ENCODE assay signal across 8 cellular contexts in the genomic region with DNA sequence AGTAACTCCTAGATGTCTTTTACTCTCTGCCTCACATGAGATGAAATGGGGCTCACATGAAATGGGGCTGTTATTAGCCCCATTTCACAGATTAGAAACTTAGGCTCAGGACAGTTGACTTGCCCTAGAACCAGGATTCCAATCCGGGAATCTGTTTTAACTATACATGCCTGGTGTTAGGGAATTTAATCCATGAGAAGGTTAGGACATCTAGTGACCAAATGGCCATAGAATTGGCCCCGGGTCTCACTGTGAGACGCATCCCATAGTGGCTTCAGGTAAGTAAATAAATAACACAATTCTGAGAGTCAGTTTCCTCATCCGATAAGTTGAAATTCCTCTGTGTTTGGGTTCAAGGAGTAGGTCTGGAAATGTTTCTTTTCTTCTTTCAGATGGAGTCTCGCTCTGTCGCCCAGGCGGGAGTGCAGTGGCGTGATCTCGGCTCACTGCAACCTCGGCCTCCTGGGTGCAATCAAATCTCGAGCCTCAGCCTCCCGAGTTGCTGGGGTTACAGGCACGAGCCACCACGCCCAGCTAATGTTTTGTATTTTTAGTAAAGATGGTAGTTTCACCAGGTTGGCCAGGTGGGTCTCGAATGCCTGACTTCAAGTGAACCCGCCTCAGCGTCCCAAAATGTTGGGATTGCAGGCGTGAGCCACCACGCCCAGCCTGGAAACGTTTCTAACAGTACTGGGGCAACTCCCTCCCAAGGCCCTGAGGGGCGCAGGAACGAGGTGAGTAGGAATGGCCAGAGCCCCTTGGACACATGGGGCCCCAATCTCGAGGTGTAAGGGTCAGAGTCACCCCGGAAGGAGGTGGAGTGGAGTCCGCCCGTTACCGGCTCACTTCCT. TPM values are rescaled to one million over a fixed set of nuclear protein-coding genes. Genes with fewer than 3 reads are reported as not detected.
DNase-seq lines count a peak whose midpoint lies in the region; ATAC-seq lines count a peak whose summit lies in the region.

No MANE protein-coding gene starts in this region.

- H3K79me1 ChIP-seq in neuronal stem cell (ENCODE audit: low read depth, low read length) = peaks cover 3% of the 10 kb centered on the region

- peak overlapping the region; percentile 92 for H3K4me3 Mint-ChIP-seq in T-helper 17 cell

- no peak for ATAC-seq in activated CD4-positive, CD25-positive, alpha-beta regulatory T cell treated with anti-CD3 and anti-CD28 coated beads, Interleukin-2, amount 50 U/mL, for 24 hours
- no peak for ATAC-seq in T-helper 17 cell
- ATAC-seq in GM21723 (IDR thresholded peaks at IDR 0.05; ENCODE audit: unreplicated experiment) = no peak

- peak; percentile 46 for DNase-seq in activated CD4-positive, CD25-positive, alpha-beta regulatory T cell treated with anti-CD3 and anti-CD28 coated beads, Interleukin-2, amount 50 U/mL, for 72 hours
- DNase-seq in T-helper 17 cell = no peak
- DNase-seq in epithelial cell of prostate (ENCODE audit: low read depth, low spot score) = no peak
- no peak for DNase-seq in neuronal stem cell (ENCODE audit: low spot score)
- DNase-seq in NCI-H2196 treated with DMSO at 0.1 percent for 48 hours (lab: John Stamatoyannopoulos, UW; ENCODE audit: unreplicated experiment) = no peak
- DNase-seq in SKM-1 (lab: John Stamatoyannopoulos, UW; ENCODE audit: unreplicated experiment) = no peak

- H3K18ac ChIP-seq in neuronal stem cell (ENCODE audit: low read length) = peak overlapping the region; percentile 69

- peak overlapping the region; percentile 68 to 87 for H3K4me3 ChIP-seq in neuronal stem cell (ENCODE audit: low read length in 2 of 2)

- H2BK12ac ChIP-seq in neuronal stem cell (ENCODE audit: low read length) = no peak overlapping the region

- H3K4me1 Mint-ChIP-seq in T-helper 17 cell = peaks cover 31% of the 10 kb centered on the region

- peak overlapping the region; percentile 82 for H3K27ac ChIP-seq in epithelial cell of prostate
- peak overlapping the region; percentile 85 for H3K27ac ChIP-seq in neuronal stem cell (replicated peaks; ENCODE audit: low read length)

- peaks cover 21% of the 10 kb centered on the region in 2 donors for H3K36me3 ChIP-seq in neuronal stem cell (replicated peaks in 1 of 2; ENCODE audit: control insufficient read depth in 2 of 2, insufficient read depth in 2 of 2, low read length in 2 of 2)

- H3K9me3 ChIP-seq in T-helper 17 cell (ENCODE audit: control insufficient read depth, low read length, poor library complexity, severe bottlenecking) = no peaks in the 10 kb centered on the region
- no peaks in the 10 kb centered on the region for H3K9me3 ChIP-seq in neuronal stem cell (replicated peaks in 1 of 2; ENCODE audit: control insufficient read depth in 2 of 2, insufficient read depth in 1 of 2, low read depth in 1 of 2, low read length in 2 of 2)

- H3K27me3 Mint-ChIP-seq in T-helper 17 cell = no peaks in the 10 kb centered on the region

- no CpG with 5 or more reads among the region's 27 CpGs for WGBS in neuronal stem cell (ENCODE audit: extremely low coverage in 2 of 2, insufficient read length in 2 of 2, insufficient replicate concordance in 1 of 2), 2 donors

- H4K8ac ChIP-seq in neuronal stem cell (ENCODE audit: low read depth, low read length) = peak overlapping the region; percentile 96

- peaks cover 3% of the 10 kb centered on the region for H3K36me3 Mint-ChIP-seq in T-helper 17 cell (ENCODE audit: low read depth)

- peak overlapping the region; percentile 71 for H3K4ac ChIP-seq in neuronal stem cell (ENCODE audit: low read length)

- H2BK5ac ChIP-seq in neuronal stem cell (ENCODE audit: low read length) = no peak overlapping the region

- H3K27me3 ChIP-seq in neuronal stem cell (ENCODE audit: control insufficient read depth in 3 of 3, insufficient read depth in 3 of 3, low read depth in 1 of 3, low read length in 3 of 3) = no peaks in the 10 kb centered on the region

- no peak overlapping the region for H4K91ac ChIP-seq in neuronal stem cell (ENCODE audit: low read depth, low read length, poor library complexity)

- H3K4me2 ChIP-seq in neuronal stem cell (ENCODE audit: insufficient read depth, low read length, poor library complexity, severe bottlenecking) = peak overlapping the region; percentile 65

- peak overlapping the region; percentile 66 for H3K23ac ChIP-seq in neuronal stem cell (ENCODE audit: low read depth, low read length, poor library complexity)

- peak overlapping the region; percentile 71 for H2AFZ ChIP-seq in neuronal stem cell (ENCODE audit: low read length)

- no peak overlapping the region for H3K14ac ChIP-seq in neuronal stem cell (ENCODE audit: low read length)

- peak overlapping the region; percentile 64 for H2AK5ac ChIP-seq in neuronal stem cell (ENCODE audit: low read depth, low read length)

- peak overlapping the region; percentile 83 for H3K9ac ChIP-seq in neuronal stem cell (ENCODE audit: low read depth, low read length, poor library complexity)

- peaks cover 23 to 24% of the 10 kb centered on the region in 2 donors for H3K4me1 ChIP-seq in neuronal stem cell (ENCODE audit: control insufficient read depth in 2 of 2, insufficient read depth in 1 of 2, low read depth in 1 of 2, low read length in 2 of 2)

- no peak overlapping the region for H2BK15ac ChIP-seq in neuronal stem cell (ENCODE audit: low read length)

- H3K27ac Mint-ChIP-seq in T-helper 17 cell = peak overlapping the region; percentile 97

- H2BK120ac ChIP-seq in neuronal stem cell (ENCODE audit: low read depth, low read length) = no peak overlapping the region

RNA-seq across cellular contexts. Expression of a gene that starts 1.2 kb away (rescaled TPM):
- 10 to 100 TPM; 23.1 to 23.6 TPM for total RNA-seq in T-helper 17 cell
- 13.3 TPM for polyA plus RNA-seq in neuronal stem cell (2013, experiment 1 of 2)
- 13.5 TPM for polyA plus RNA-seq in neuronal stem cell (2013, experiment 2 of 2)

RNA-seq across cellular contexts. Expression of a gene that starts 4.7 kb away (rescaled TPM):
- under 1 TPM; 0.42 to 0.55 TPM for total RNA-seq in T-helper 17 cell
- polyA plus RNA-seq in neuronal stem cell (2013, experiment 1 of 2) = 21.6 TPM
- 21.7 TPM for polyA plus RNA-seq in neuronal stem cell (2013, experiment 2 of 2)

RNA-seq across cellular contexts. Expression of a gene that starts 57.5 kb away (rescaled TPM):
- 10 to 100 TPM; 24.5 to 42.7 TPM for total RNA-seq in T-helper 17 cell
- 2.4 TPM for polyA plus RNA-seq in neuronal stem cell (2013, experiment 1 of 2)
- polyA plus RNA-seq in neuronal stem cell (2013, experiment 2 of 2) = 2.5 TPM
